In the genomic region with DNA sequence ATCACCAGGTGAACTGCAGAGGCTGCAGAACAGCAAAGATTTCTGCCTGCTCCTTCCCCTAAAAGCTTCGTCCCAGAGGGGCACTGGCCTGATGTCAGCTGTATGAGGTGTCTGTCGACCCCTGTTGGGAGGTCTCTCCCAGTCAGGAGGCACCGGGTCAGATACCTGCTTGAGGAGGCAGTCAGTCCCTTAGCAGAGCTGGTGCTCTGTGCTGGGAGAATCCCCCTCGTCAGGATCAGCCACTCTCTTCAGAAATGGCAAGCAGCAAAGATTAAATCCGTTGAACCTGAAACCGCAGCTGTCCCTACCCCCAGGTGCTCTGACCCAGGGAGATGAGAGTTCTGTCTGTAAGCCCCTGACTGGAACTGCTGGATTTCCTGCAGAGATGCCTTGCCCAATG, we compare ENCODE assay signal across 14 cellular contexts.
DNase-seq lines count a peak whose midpoint lies in the region; ATAC-seq and TF ChIP-seq lines count a peak whose summit lies in the region.
"Had no signal": no experiment of that assay in that cellular context is flagged by ENCODE, and none has a peak within 500 bp of the region (broad histone marks: within the 10 kb centered on the region; RNA-seq: fewer than 3 reads in every experiment).

No MANE protein-coding gene starts in this region.

- H3K36me3 Mint-ChIP-seq in WTC11 = no peaks in the 10 kb centered on the region
- H3K36me3 Mint-ChIP-seq: CD4-positive, CD25-positive, alpha-beta regulatory T cell had no signal

- H2BK120ac ChIP-seq in mesenchymal stem cell (ENCODE audit: low read depth, low read length) = no peak overlapping the region

- no peak overlapping the region for H2BK15ac ChIP-seq in mesenchymal stem cell (ENCODE audit: low read depth, poor library complexity, severe bottlenecking)

- H2BK5ac ChIP-seq in mesenchymal stem cell (ENCODE audit: low read depth, low read length, poor library complexity, severe bottlenecking) = no peak overlapping the region

- no peak for TF ChIP-seq POLR2A in heart left ventricle (IDR thresholded peaks at IDR 0.05)

- no peak overlapping the region for H3K4me3 Mint-ChIP-seq in WTC11
- H3K4me3 Mint-ChIP-seq: CD4-positive, CD25-positive, alpha-beta regulatory T cell had no signal

- H3K14ac ChIP-seq in mesenchymal stem cell (ENCODE audit: low read length in 2 of 2) = no peak overlapping the region

- H2BK12ac ChIP-seq in mesenchymal stem cell (ENCODE audit: low read length in 2 of 2) = no peak overlapping the region

- peak; percentile 5 for DNase-seq in NCI-H82 (lab: John Stamatoyannopoulos, UW)
- DNase-seq in NCI-H82 treated with DMSO at 0.1 percent for 48 hours (lab: John Stamatoyannopoulos, UW; ENCODE audit: unreplicated experiment) = no peak
- DNase-seq in WTC11 (ENCODE audit: low spot score) = no peak
- DNase-seq in mesenchymal stem cell = no peak
- DNase-seq in upper lobe of right lung = peak; percentile 29
- DNase-seq in heart left ventricle = no peak
- DNase-seq in WERI-Rb-1 = no peak
- DNase-seq: ACHN; CD4-positive, CD25-positive, alpha-beta regulatory T cell; DMS 273 treated with DMSO at 0.1 percent for 48 hours; DMS79 had no signal

- POLR2A ChIA-PET in WTC11 (lab: Charles Lee) = interaction anchor here (0.5 kb wide), 1 partner anchor 1507 kb away, joined by 6 read pairs; no protein-coding TSS in a partner anchor

- H3K4me2 ChIP-seq in mesenchymal stem cell (ENCODE audit: low read length, poor library complexity, severe bottlenecking) = no peak overlapping the region
- H3K4me2 ChIP-seq: BLaER1 treated with 17β-estradiol and CSF1 and Interleukin-3, amounts not matched to agents 10 nM and 100 nM had no signal

- no peaks in the 10 kb centered on the region for H3K79me1 ChIP-seq in mesenchymal stem cell (replicated peaks; ENCODE audit: low read length, poor library complexity, severe bottlenecking)

- no peak overlapping the region for H2AFZ ChIP-seq in mesenchymal stem cell (ENCODE audit: low read depth, low read length)

- H3K4ac ChIP-seq in mesenchymal stem cell (ENCODE audit: low read depth in 1 of 2, low read length in 2 of 2) = no peak overlapping the region

- no peak overlapping the region for H4K8ac ChIP-seq in mesenchymal stem cell (ENCODE audit: low read length)

- H3K27ac ChIP-seq in mesenchymal stem cell (ENCODE audit: low read length, poor library complexity, severe bottlenecking) = no peak overlapping the region
- no peak overlapping the region for H3K27ac ChIP-seq in upper lobe of right lung
- no peak overlapping the region for H3K27ac ChIP-seq in heart left ventricle
- no peak overlapping the region for H3K27ac ChIP-seq in WERI-Rb-1
- H3K27ac ChIP-seq: BLaER1 treated with 17β-estradiol and CSF1 and Interleukin-3, amounts not matched to agents 10 nM and 100 nM had no signal

- H3K18ac ChIP-seq in mesenchymal stem cell (ENCODE audit: low read depth in 1 of 2, low read length in 2 of 2) = no peak overlapping the region

- intact Hi-C loops in upper lobe of right lung (cut with DNase I) (no loop called here), heart left ventricle (cut with DNase I) (no loop called here)

- no peak overlapping the region for H3K23ac ChIP-seq in mesenchymal stem cell (ENCODE audit: low read length in 2 of 2)

- H3K4me3 ChIP-seq in mesenchymal stem cell (ENCODE audit: insufficient read depth in 1 of 2, low read depth in 1 of 2, low read length in 2 of 2) = no peak overlapping the region
- no peak overlapping the region for H3K4me3 ChIP-seq in upper lobe of right lung
- no peak overlapping the region for H3K4me3 ChIP-seq in heart left ventricle
- H3K4me3 ChIP-seq in WERI-Rb-1 (ENCODE audit: low read depth, low read length) = no peak overlapping the region
- H3K4me3 ChIP-seq: BLaER1 treated with 17β-estradiol and CSF1 and Interleukin-3, amounts not matched to agents 10 nM and 100 nM had no signal

- no peaks in the 10 kb centered on the region for H3K9me3 ChIP-seq in mesenchymal stem cell (ENCODE audit: control insufficient read depth, low read length)
- H3K9me3 ChIP-seq in upper lobe of right lung = no peaks in the 10 kb centered on the region
- no peaks in the 10 kb centered on the region for H3K9me3 ChIP-seq in heart left ventricle
- no peaks in the 10 kb centered on the region for H3K9me3 ChIP-seq in WERI-Rb-1 (ENCODE audit: severe bottlenecking)
- H3K9me3 ChIP-seq: BLaER1 treated with 17β-estradiol and CSF1 and Interleukin-3, amounts not matched to agents 10 nM and 100 nM had no signal

- H4K91ac ChIP-seq in mesenchymal stem cell (ENCODE audit: low read length) = peak overlapping the region; percentile 50

- no peak for TF ChIP-seq CTCF in WTC11 (IDR thresholded peaks at IDR 0.05)
- no peak for TF ChIP-seq CTCF in upper lobe of right lung (IDR thresholded peaks at IDR 0.05)
- TF ChIP-seq CTCF in heart left ventricle (IDR thresholded peaks at IDR 0.05) = no peak
- TF ChIP-seq CTCF in WERI-Rb-1 (IDR thresholded peaks at IDR 0.05; ENCODE audit: low read depth, low read length) = no peak

- no peak overlapping the region for H3K9ac ChIP-seq in mesenchymal stem cell (ENCODE audit: low read length)
- H3K9ac ChIP-seq: BLaER1 treated with 17β-estradiol and CSF1 and Interleukin-3, amounts not matched to agents 10 nM and 100 nM had no signal

- H2AK5ac ChIP-seq in mesenchymal stem cell (ENCODE audit: low read length, severe bottlenecking) = no peak overlapping the region

- no peaks in the 10 kb centered on the region for H3K27me3 Mint-ChIP-seq in WTC11 (ENCODE audit: low read depth)
- H3K27me3 Mint-ChIP-seq: CD4-positive, CD25-positive, alpha-beta regulatory T cell had no signal

- ATAC-seq in WTC11 = peak; percentile 55
- no peak for ATAC-seq in upper lobe of right lung
- no peak for ATAC-seq in heart left ventricle
- ATAC-seq in HG03139 (IDR thresholded peaks at IDR 0.05; ENCODE audit: unreplicated experiment) = no peak
- ATAC-seq: HCT116 had no signal

- H3K27me3 ChIP-seq in mesenchymal stem cell (ENCODE audit: control insufficient read depth in 1 of 2, insufficient read depth in 1 of 2, low read length in 2 of 2) (no peaks in the 10 kb centered on the region), upper lobe of right lung (no peaks in the 10 kb centered on the region), heart left ventricle (no peaks in the 10 kb centered on the region), WERI-Rb-1 (ENCODE audit: insufficient read depth, low read depth, severe bottlenecking) (no peaks in the 10 kb centered on the region)
- H3K27me3 ChIP-seq: BLaER1 treated with 17β-estradiol and CSF1 and Interleukin-3, amounts not matched to agents 10 nM and 100 nM had no signal

- 77% methylated on average over 6 of the region's 6 CpGs for WGBS in mesenchymal stem cell
- WGBS in heart left ventricle, 4 donors = 63 to 75% (median 69%) methylated on average over 2 to 6 of the region's 6 CpGs

- CTCF ChIA-PET in WTC11 (lab: Charles Lee) = no interaction called here

- H3K9me3 Mint-ChIP-seq in WTC11 = no peaks in the 10 kb centered on the region

- H3K27ac Mint-ChIP-seq in WTC11 = no peak overlapping the region

- H3K4me1 ChIP-seq in mesenchymal stem cell (ENCODE audit: control insufficient read depth, insufficient read depth, low read depth, low read length) (peaks cover 2% of the 10 kb centered on the region), upper lobe of right lung (no peaks in the 10 kb centered on the region), heart left ventricle (no peaks in the 10 kb centered on the region)
- H3K4me1 ChIP-seq: BLaER1 treated with 17β-estradiol and CSF1 and Interleukin-3, amounts not matched to agents 10 nM and 100 nM had no signal

- H3K36me3 ChIP-seq in mesenchymal stem cell (ENCODE audit: control insufficient read depth in 1 of 2, insufficient read depth in 2 of 2, low read depth in 1 of 2, low read length in 2 of 2) = no peaks in the 10 kb centered on the region
- H3K36me3 ChIP-seq in upper lobe of right lung = no peaks in the 10 kb centered on the region
- no peaks in the 10 kb centered on the region for H3K36me3 ChIP-seq in heart left ventricle
- no peaks in the 10 kb centered on the region for H3K36me3 ChIP-seq in WERI-Rb-1
- H3K36me3 ChIP-seq: BLaER1 treated with 17β-estradiol and CSF1 and Interleukin-3, amounts not matched to agents 10 nM and 100 nM had no signal

- H3K4me1 Mint-ChIP-seq in WTC11 = peaks cover 5% of the 10 kb centered on the region
- H3K4me1 Mint-ChIP-seq: CD4-positive, CD25-positive, alpha-beta regulatory T cell had no signal

TF ChIP-seq in WTC11, 78 proteins besides CTCF, POLR2A, EP300 and RAD21:
- no peak for TF ChIP-seq NFATC4 (CRISPR knock-in tag; IDR thresholded peaks at IDR 0.05)
TF ChIP-seq in WTC11: peak in this region for 0.

Comparison
In these comparisons a context has a peak if more than half of its experiments do, and no peak if none do; other contexts are left out.
1. DNase-seq: peak in NCI-H82 (single experiment) and upper lobe of right lung (single experiment); none in NCI-H82 treated with DMSO at 0.1 percent for 48 hours (single experiment), WTC11 (single experiment), mesenchymal stem cell (single experiment), heart left ventricle (0 of 5) and WERI-Rb-1 (single experiment).